ENCODE assay signal across 1 cellular context in the genomic region with DNA sequence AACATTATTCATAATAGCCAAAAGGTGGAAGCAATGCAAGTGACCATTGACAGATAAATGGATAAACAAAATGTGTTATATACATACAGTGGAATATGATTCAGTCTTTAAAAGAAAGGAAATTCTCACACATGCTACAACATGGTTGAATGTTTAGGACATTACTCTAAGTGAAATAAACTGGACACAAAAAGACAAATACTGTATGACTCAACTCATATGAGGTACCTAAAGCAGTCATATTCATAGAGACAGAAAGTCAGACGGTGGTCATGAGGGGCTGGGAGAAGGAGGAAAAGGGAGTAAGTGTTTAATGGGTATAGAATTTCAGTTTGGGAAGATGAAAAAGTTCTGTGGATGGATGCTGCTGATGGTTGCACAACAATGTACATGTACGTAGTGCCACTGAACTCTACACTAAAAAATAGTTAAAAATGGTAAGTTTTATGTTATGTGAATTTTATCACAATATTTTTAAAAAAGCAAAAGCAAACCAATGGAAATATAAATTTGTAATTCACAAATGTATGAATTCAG.
A peak's percentile ranks its signal among the peaks of the same experiment; 100 is the strongest.
TF ChIP-seq lines count a peak whose summit lies in the region.

No MANE protein-coding gene starts in this region.

TF ChIP-seq in HepG2, 621 proteins besides CTCF, POLR2A, EP300 and RAD21:
- 0 out of 2 replicates have a peak, but pooled peaks have one; percentile 16 for TF ChIP-seq CEBPB (IDR thresholded peaks at IDR 0.05; ENCODE audit: borderline replicate concordance, low read depth, low read length)
- TF ChIP-seq, protein P1, sequence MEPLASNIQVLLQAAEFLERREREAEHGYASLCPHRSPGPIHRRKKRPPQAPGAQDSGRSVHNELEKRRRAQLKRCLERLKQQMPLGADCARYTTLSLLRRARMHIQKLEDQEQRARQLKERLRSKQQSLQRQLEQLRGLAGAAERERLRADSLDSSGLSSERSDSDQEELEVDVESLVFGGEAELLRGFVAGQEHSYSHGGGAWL (CRISPR knock-in tag; IDR thresholded peaks at IDR 0.05), result no peak
